27 cellular contexts compared by ENCODE assay signal in the genomic region with DNA sequence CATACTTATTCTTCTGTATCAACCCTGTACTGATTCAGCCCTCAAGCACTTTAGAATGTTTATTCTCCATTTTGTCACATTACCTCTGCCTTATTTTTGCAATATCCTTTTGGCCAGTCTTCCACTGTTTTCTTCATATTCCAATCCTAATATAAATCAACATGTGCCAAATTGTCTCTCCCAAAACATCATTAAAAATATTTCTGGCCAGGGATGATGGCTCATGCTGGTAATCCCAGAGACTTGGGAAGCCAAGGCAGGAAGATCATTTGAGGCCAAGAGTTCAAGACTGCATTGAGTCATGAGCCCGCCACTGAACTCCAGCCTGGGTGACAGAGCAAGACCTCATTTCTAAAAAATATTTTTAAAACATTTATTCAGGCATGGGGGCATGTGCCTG.
DNase-seq lines count a peak whose midpoint lies in the region; ATAC-seq and TF ChIP-seq lines count a peak whose summit lies in the region.
"Had no signal": no experiment of that assay in that cellular context is flagged by ENCODE, and none has a peak within 500 bp of the region (broad histone marks: within the 10 kb centered on the region; RNA-seq: fewer than 3 reads in every experiment).

No MANE protein-coding gene starts in this region.

- TF ChIP-seq EP300 in suprapubic skin (IDR thresholded peaks at IDR 0.05): no peak

- no peak for ATAC-seq in HG03159 (IDR thresholded peaks at IDR 0.05; ENCODE audit: unreplicated experiment)
- ATAC-seq in SK-N-SH treated with all-trans-retinoic acid at 6 μM for 48 hours: no peak
- ATAC-seq: effector memory CD8-positive, alpha-beta T cell; natural killer cell treated with Interleukin-12 subunit alpha and Interleukin-12 subunit beta and Interleukin-15 and Interleukin-18, amount 100 ng/mL, for 72 hours; Panc1; stimulated activated effector memory CD8-positive, alpha-beta T cell treated with anti-CD3 and anti-CD28 coated beads, Interleukin-12 subunit alpha, Interleukin-12 subunit beta, amount 100 ng/mL, for 72 hours had no signal

- no peak overlapping the region for H2AK5ac ChIP-seq in mesenchymal stem cell (ENCODE audit: low read length, severe bottlenecking)

- H4K8ac ChIP-seq in mesenchymal stem cell (ENCODE audit: low read length): no peak overlapping the region

- H3K79me1 ChIP-seq in mesenchymal stem cell (replicated peaks; ENCODE audit: low read length, poor library complexity, severe bottlenecking): no peaks in the 10 kb centered on the region

- H3K23ac ChIP-seq in mesenchymal stem cell (ENCODE audit: low read length in 2 of 2): no peak overlapping the region

- no peak overlapping the region for H2BK120ac ChIP-seq in mesenchymal stem cell (ENCODE audit: low read depth, low read length)

- H2BK5ac ChIP-seq in mesenchymal stem cell (ENCODE audit: low read depth, low read length, poor library complexity, severe bottlenecking): no peak overlapping the region

- H3K9me3 ChIP-seq in mesenchymal stem cell (ENCODE audit: control insufficient read depth, low read length): peaks cover 6% of the 10 kb centered on the region
- H3K9me3 ChIP-seq in suprapubic skin: no peaks in the 10 kb centered on the region
- H3K9me3 ChIP-seq in testis: no peaks in the 10 kb centered on the region
- H3K9me3 ChIP-seq: right atrium auricular region, thoracic aorta, uterus had no signal

- TF ChIP-seq CTCF in cardiac fibroblast (IDR thresholded peaks at IDR 0.05; ENCODE audit: low read depth, low read length) (no peak), suprapubic skin (IDR thresholded peaks at IDR 0.05) (no peak), testis (IDR thresholded peaks at IDR 0.05) (no peak)

- H3K4me3 ChIP-seq in cardiac fibroblast (replicated peaks in 1 of 2; ENCODE audit: low read depth in 2 of 2, low read length in 2 of 2) (no peak overlapping the region), mesenchymal stem cell (ENCODE audit: insufficient read depth in 1 of 2, low read depth in 1 of 2, low read length in 2 of 2) (no peak overlapping the region), suprapubic skin (no peak overlapping the region), testis (no peak overlapping the region)
- H3K4me3 ChIP-seq: right atrium auricular region, thoracic aorta, uterus had no signal

- no peak overlapping the region for H3K9ac ChIP-seq in mesenchymal stem cell (ENCODE audit: low read length)

- H3K4me2 ChIP-seq in mesenchymal stem cell (ENCODE audit: low read length, poor library complexity, severe bottlenecking): no peak overlapping the region

- no peak overlapping the region for H2BK15ac ChIP-seq in mesenchymal stem cell (ENCODE audit: low read depth, poor library complexity, severe bottlenecking)

- H2BK12ac ChIP-seq in mesenchymal stem cell (ENCODE audit: low read length in 2 of 2): no peak overlapping the region

- H3K36me3 ChIP-seq in mesenchymal stem cell (ENCODE audit: control insufficient read depth in 1 of 2, insufficient read depth in 2 of 2, low read depth in 1 of 2, low read length in 2 of 2) (no peaks in the 10 kb centered on the region), suprapubic skin (no peaks in the 10 kb centered on the region), testis (ENCODE audit: low read depth, missing control alignments) (no peaks in the 10 kb centered on the region)
- H3K36me3 ChIP-seq: right atrium auricular region, thoracic aorta, uterus had no signal

- no peak overlapping the region for H4K91ac ChIP-seq in mesenchymal stem cell (ENCODE audit: low read length)

- no peaks in the 10 kb centered on the region for H3K27me3 ChIP-seq in mesenchymal stem cell (ENCODE audit: control insufficient read depth in 1 of 2, insufficient read depth in 1 of 2, low read length in 2 of 2)
- H3K27me3 ChIP-seq in suprapubic skin: no peaks in the 10 kb centered on the region
- no peaks in the 10 kb centered on the region for H3K27me3 ChIP-seq in testis
- H3K27me3 ChIP-seq: right atrium auricular region, uterus had no signal

- no CpG with 5 or more reads among the region's 1 CpG for WGBS in mesenchymal stem cell
- WGBS in suprapubic skin: 67% methylated on average over 1 of the region's 1 CpG
- WGBS in testis, 2 donors: 76 to 93% methylated on average over 1 of the region's 1 CpG

- no peak overlapping the region for H3K18ac ChIP-seq in mesenchymal stem cell (ENCODE audit: low read depth in 1 of 2, low read length in 2 of 2)

- H2AFZ ChIP-seq in mesenchymal stem cell (ENCODE audit: low read depth, low read length): no peak overlapping the region

- no peak overlapping the region for H3K14ac ChIP-seq in mesenchymal stem cell (ENCODE audit: low read length in 2 of 2)

- H3K4me1 ChIP-seq in mesenchymal stem cell (ENCODE audit: control insufficient read depth, insufficient read depth, low read depth, low read length) (no peaks in the 10 kb centered on the region), suprapubic skin (no peaks in the 10 kb centered on the region), testis (no peaks in the 10 kb centered on the region)
- H3K4me1 ChIP-seq: right atrium auricular region, uterus had no signal

- no peak overlapping the region for H3K4ac ChIP-seq in mesenchymal stem cell (ENCODE audit: low read depth in 1 of 2, low read length in 2 of 2)

- peak; percentile 60 for DNase-seq in HCEC 1CT
- peak; percentile 40 to 47 for DNase-seq in cardiac fibroblast (ENCODE audit: low read depth in 2 of 2)
- peak; percentile 2 for DNase-seq in mesenchymal stem cell
- DNase-seq in suprapubic skin (ENCODE audit: low spot score in 2 of 2): peak in 1 of 2 donors; percentile 63
- DNase-seq in testis: no peak
- no peak for DNase-seq in GM03348 (ENCODE audit: low spot score)
- DNase-seq: activated effector memory CD4-positive, alpha-beta T cell treated with Interleukin-2 at 50 U/mL for 16 hours; activated naive CD8-positive, alpha-beta T cell treated with anti-CD3 and anti-CD28 coated beads, Interleukin-2, amount 10 ng/mL, durations not matched to agents 7 days and 5 days; activated T-cell treated with anti-CD3 and anti-CD28 coated beads for 4 hours; DMS79 treated with DMSO at 0.1 percent for 48 hours; effector memory CD8-positive, alpha-beta T cell; erythroblast; IMR-90; midbrain; NCI-H1092; NCI-H1694 treated with DMSO at 0.1 percent for 48 hours; NCI-H526; SHP77; stimulated activated CD4-positive, alpha-beta T cell treated with anti-CD3 and anti-CD28 coated beads, Interleukin-4, amount 100 ng/mL, for 24 hours; uterus had no signal

- no peak overlapping the region for H3K27ac ChIP-seq in mesenchymal stem cell (ENCODE audit: low read length, poor library complexity, severe bottlenecking)
- H3K27ac ChIP-seq in suprapubic skin: peak overlapping the region; percentile 18
- H3K27ac ChIP-seq in testis: no peak overlapping the region
- H3K27ac ChIP-seq: right atrium auricular region, thoracic aorta, uterus had no signal

- intact Hi-C loops in testis (cut with DNase I; ENCODE audit: low total_unique reads): no loop called here

- TF ChIP-seq POLR2A in suprapubic skin (IDR thresholded peaks at IDR 0.05): no peak
- no peak for TF ChIP-seq POLR2A in testis (IDR thresholded peaks at IDR 0.05)

TF ChIP-seq in SK-N-SH treated with all-trans-retinoic acid at 6 μM for 48 hours, 23 proteins besides CTCF, POLR2A, EP300 and RAD21 (continues in another document):
- TF ChIP-seq ZNF565 (CRISPR knock-in tag; conservative IDR thresholded peaks at IDR 0.05; ENCODE audit: low read depth) (no peak), ZFP3 (CRISPR knock-in tag; IDR thresholded peaks at IDR 0.05) (no peak), TOX (CRISPR knock-in tag; IDR thresholded peaks at IDR 0.05; ENCODE audit: borderline replicate concordance) (no peak), RARB (CRISPR knock-in tag; IDR thresholded peaks at IDR 0.05) (no peak), BACH2 (CRISPR knock-in tag; IDR thresholded peaks at IDR 0.05; ENCODE audit: borderline replicate concordance) (no peak), ZNF8 (CRISPR knock-in tag; IDR thresholded peaks at IDR 0.05) (no peak), ARNTL (CRISPR knock-in tag; IDR thresholded peaks at IDR 0.05; ENCODE audit: borderline replicate concordance, low read depth) (no peak), ISL1 (CRISPR knock-in tag; IDR thresholded peaks at IDR 0.05) (no peak)
- TF ChIP-seq, protein P1, sequence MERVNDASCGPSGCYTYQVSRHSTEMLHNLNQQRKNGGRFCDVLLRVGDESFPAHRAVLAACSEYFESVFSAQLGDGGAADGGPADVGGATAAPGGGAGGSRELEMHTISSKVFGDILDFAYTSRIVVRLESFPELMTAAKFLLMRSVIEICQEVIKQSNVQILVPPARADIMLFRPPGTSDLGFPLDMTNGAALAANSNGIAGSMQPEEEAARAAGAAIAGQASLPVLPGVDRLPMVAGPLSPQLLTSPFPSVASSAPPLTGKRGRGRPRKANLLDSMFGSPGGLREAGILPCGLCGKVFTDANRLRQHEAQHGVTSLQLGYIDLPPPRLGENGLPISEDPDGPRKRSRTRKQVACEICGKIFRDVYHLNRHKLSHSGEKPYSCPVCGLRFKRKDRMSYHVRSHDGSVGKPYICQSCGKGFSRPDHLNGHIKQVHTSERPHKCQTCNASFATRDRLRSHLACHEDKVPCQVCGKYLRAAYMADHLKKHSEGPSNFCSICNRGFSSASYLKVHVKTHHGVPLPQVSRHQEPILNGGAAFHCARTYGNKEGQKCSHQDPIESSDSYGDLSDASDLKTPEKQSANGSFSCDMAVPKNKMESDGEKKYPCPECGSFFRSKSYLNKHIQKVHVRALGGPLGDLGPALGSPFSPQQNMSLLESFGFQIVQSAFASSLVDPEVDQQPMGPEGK (CRISPR knock-in tag; IDR thresholded peaks at IDR 0.05; ENCODE audit: borderline replicate concordance): no peak
- TF ChIP-seq, protein P2, sequence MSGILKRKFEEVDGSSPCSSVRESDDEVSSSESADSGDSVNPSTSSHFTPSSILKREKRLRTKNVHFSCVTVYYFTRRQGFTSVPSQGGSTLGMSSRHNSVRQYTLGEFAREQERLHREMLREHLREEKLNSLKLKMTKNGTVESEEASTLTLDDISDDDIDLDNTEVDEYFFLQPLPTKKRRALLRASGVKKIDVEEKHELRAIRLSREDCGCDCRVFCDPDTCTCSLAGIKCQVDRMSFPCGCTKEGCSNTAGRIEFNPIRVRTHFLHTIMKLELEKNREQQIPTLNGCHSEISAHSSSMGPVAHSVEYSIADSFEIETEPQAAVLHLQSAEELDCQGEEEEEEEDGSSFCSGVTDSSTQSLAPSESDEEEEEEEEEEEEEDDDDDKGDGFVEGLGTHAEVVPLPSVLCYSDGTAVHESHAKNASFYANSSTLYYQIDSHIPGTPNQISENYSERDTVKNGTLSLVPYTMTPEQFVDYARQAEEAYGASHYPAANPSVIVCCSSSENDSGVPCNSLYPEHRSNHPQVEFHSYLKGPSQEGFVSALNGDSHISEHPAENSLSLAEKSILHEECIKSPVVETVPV (CRISPR knock-in tag; IDR thresholded peaks at IDR 0.05): no peak

Comparison
In these comparisons a context has a peak if more than half of its experiments do, and no peak if none do; other contexts are left out.
1. DNase-seq: peak in HCEC 1CT (single experiment), cardiac fibroblast (2 of 2) and mesenchymal stem cell (single experiment); none in testis (single experiment) and GM03348 (single experiment).